ENCODE assay signal across 13 cellular contexts in genomic region chr1:215665212-215665611, GRCh38.
A peak's percentile ranks its signal among the peaks of the same experiment; 100 is the strongest.
DNase-seq lines count a peak whose midpoint lies in the region; ATAC-seq and TF ChIP-seq lines count a peak whose summit lies in the region.
"Had no signal": no experiment of that assay in that cellular context is flagged by ENCODE, and none has a peak within 500 bp of the region (broad histone marks: within the 10 kb centered on the region; RNA-seq: fewer than 3 reads in every experiment).

No MANE protein-coding gene starts in this region.

- no peaks in the 10 kb centered on the region for H3K4me1 ChIP-seq in breast epithelium
- no peaks in the 10 kb centered on the region for H3K4me1 ChIP-seq in smooth muscle cell (ENCODE audit: low read depth)
- H3K4me1 ChIP-seq: BE2C had no signal

- DNase-seq in MCF 10A (ENCODE audit: unreplicated experiment): peak; percentile 34
- DNase-seq in breast epithelium (ENCODE audit: low spot score in 2 of 2): no peak
- peak; percentile 36 to 60 for DNase-seq in cardiac fibroblast (ENCODE audit: low read depth in 2 of 2)
- no peak for DNase-seq in smooth muscle cell (lab: John Stamatoyannopoulos, UW; ENCODE audit: unreplicated experiment)
- no peak for DNase-seq in NCI-H146 treated with DMSO at 0.1 percent for 48 hours (lab: John Stamatoyannopoulos, UW; ENCODE audit: unreplicated experiment)
- DNase-seq in posterior vena cava (ENCODE audit: low spot score): no peak
- DNase-seq: BE2C, mucosa of descending colon, retina, RPMI8226 had no signal

- H3K9me3 Mint-ChIP-seq in MCF 10A (ENCODE audit: unreplicated experiment): no peaks in the 10 kb centered on the region
- H3K9me3 Mint-ChIP-seq in stimulated activated memory B cell treated with anti-CD40 and anti-IgM and Interleukin-4, amounts not matched to agents 10 μg/mL and 1 μg/mL and 100 μg/mL, for 72 hours: no peaks in the 10 kb centered on the region

- H3K9ac ChIP-seq in smooth muscle cell (ENCODE audit: low read depth): no peak overlapping the region
- H3K9ac ChIP-seq: KMS-11 had no signal

- CTCF ChIA-PET in MCF 10A (lab: Yijun Ruan, JAX): no interaction called here

- H3K79me2 ChIP-seq in smooth muscle cell (ENCODE audit: low read depth): no peaks in the 10 kb centered on the region

- no peaks in the 10 kb centered on the region for H3F3A ChIP-seq in smooth muscle cell (ENCODE audit: low read depth)

- POLR2A ChIA-PET in MCF 10A (lab: Yijun Ruan, JAX): no interaction called here

- H4K20me1 ChIP-seq in smooth muscle cell (ENCODE audit: low read depth): no peaks in the 10 kb centered on the region

- no peak overlapping the region for H3K27ac Mint-ChIP-seq in MCF 10A (ENCODE audit: low read depth, unreplicated experiment)
- H3K27ac Mint-ChIP-seq in stimulated activated memory B cell treated with anti-CD40 and anti-IgM and Interleukin-4, amounts not matched to agents 10 μg/mL and 1 μg/mL and 100 μg/mL, for 72 hours: no peak overlapping the region

- peak overlapping the region; percentile 58 for H3K4me2 ChIP-seq in smooth muscle cell
- H3K4me2 ChIP-seq: KMS-11 had no signal

- no peaks in the 10 kb centered on the region for H3K36me3 Mint-ChIP-seq in MCF 10A (ENCODE audit: insufficient read depth, unreplicated experiment)
- H3K36me3 Mint-ChIP-seq in stimulated activated memory B cell treated with anti-CD40 and anti-IgM and Interleukin-4, amounts not matched to agents 10 μg/mL and 1 μg/mL and 100 μg/mL, for 72 hours: no peaks in the 10 kb centered on the region

- H3K36me3 ChIP-seq in breast epithelium (no peaks in the 10 kb centered on the region), smooth muscle cell (ENCODE audit: low read depth) (no peaks in the 10 kb centered on the region)
- H3K36me3 ChIP-seq: BE2C had no signal

- no TSS peak for BruUV-seq in MCF 10A (replicated peaks; lab: Mats Ljungman, UMichigan)

- intact Hi-C loops in MCF 10A (cut with micrococcal nuclease) (no loop called here), breast epithelium (cut with DNase I; ENCODE audit: low total_unique reads) (no loop called here), posterior vena cava (cut with DNase I) (no loop called here)

- H3K27me3 Mint-ChIP-seq in MCF 10A (ENCODE audit: insufficient read depth, unreplicated experiment): peaks cover 15% of the 10 kb centered on the region
- no peaks in the 10 kb centered on the region for H3K27me3 Mint-ChIP-seq in stimulated activated memory B cell treated with anti-CD40 and anti-IgM and Interleukin-4, amounts not matched to agents 10 μg/mL and 1 μg/mL and 100 μg/mL, for 72 hours

- ATAC-seq in HG03439 (IDR thresholded peaks at IDR 0.05; ENCODE audit: unreplicated experiment): peak; percentile 46
- no peak for ATAC-seq in stimulated activated memory B cell treated with anti-CD40 and anti-IgM and Interleukin-4, amounts not matched to agents 10 μg/mL and 1 μg/mL and 100 μg/mL, for 72 hours
- ATAC-seq: mucosa of descending colon had no signal

- no peak overlapping the region for H3K4me3 Mint-ChIP-seq in MCF 10A (ENCODE audit: unreplicated experiment)
- H3K4me3 Mint-ChIP-seq in stimulated activated memory B cell treated with anti-CD40 and anti-IgM and Interleukin-4, amounts not matched to agents 10 μg/mL and 1 μg/mL and 100 μg/mL, for 72 hours: no peak overlapping the region

- TF ChIP-seq POLR2A in breast epithelium (IDR thresholded peaks at IDR 0.05): no peak

- WGBS in smooth muscle cell (ENCODE audit: low lambda C conversion rate): 19% methylated on average over 4 of the region's 4 CpGs

- H3K27me3 ChIP-seq in breast epithelium: no peaks in the 10 kb centered on the region
- no peaks in the 10 kb centered on the region for H3K27me3 ChIP-seq in smooth muscle cell (ENCODE audit: low read depth)

- no peak overlapping the region for H3K4me3 ChIP-seq in breast epithelium
- no peak overlapping the region for H3K4me3 ChIP-seq in cardiac fibroblast (replicated peaks in 1 of 2; ENCODE audit: low read depth in 2 of 2, low read length in 2 of 2)
- no peak overlapping the region for H3K4me3 ChIP-seq in smooth muscle cell
- H3K4me3 ChIP-seq: mucosa of descending colon had no signal

- H3K9me3 ChIP-seq in breast epithelium (no peaks in the 10 kb centered on the region), smooth muscle cell (replicated peaks; ENCODE audit: low read depth) (no peaks in the 10 kb centered on the region)
- H3K9me3 ChIP-seq: BE2C, mucosa of descending colon had no signal

- H2AFZ ChIP-seq in smooth muscle cell (ENCODE audit: low read depth): no peak overlapping the region

- H3K27ac ChIP-seq in breast epithelium (no peak overlapping the region), smooth muscle cell (ENCODE audit: low read depth) (peak overlapping the region; percentile 28)
- H3K27ac ChIP-seq: KMS-11 had no signal

- H3K4me1 Mint-ChIP-seq in MCF 10A (ENCODE audit: insufficient read depth, unreplicated experiment): no peaks in the 10 kb centered on the region
- H3K4me1 Mint-ChIP-seq in stimulated activated memory B cell treated with anti-CD40 and anti-IgM and Interleukin-4, amounts not matched to agents 10 μg/mL and 1 μg/mL and 100 μg/mL, for 72 hours: no peaks in the 10 kb centered on the region

- no peak for TF ChIP-seq CTCF in MCF 10A (IDR thresholded peaks at IDR 0.05; ENCODE audit: unreplicated experiment)
- no peak for TF ChIP-seq CTCF in breast epithelium (IDR thresholded peaks at IDR 0.05)
- no peak for TF ChIP-seq CTCF in cardiac fibroblast (IDR thresholded peaks at IDR 0.05; ENCODE audit: low read depth, low read length)
- TF ChIP-seq CTCF in smooth muscle cell (IDR thresholded peaks at IDR 0.05; ENCODE audit: borderline replicate concordance, insufficient read depth, poor library complexity, severe bottlenecking): no peak

Comparison
In these comparisons a context has a peak if more than half of its experiments do, and no peak if none do; other contexts are left out.
1. DNase-seq: peak in MCF 10A (single experiment) and cardiac fibroblast (2 of 2); none in breast epithelium (0 of 2), smooth muscle cell (single experiment), NCI-H146 treated with DMSO at 0.1 percent for 48 hours (single experiment) and posterior vena cava (single experiment).